ENCODE assay signal across 15 cellular contexts in the genomic region with DNA sequence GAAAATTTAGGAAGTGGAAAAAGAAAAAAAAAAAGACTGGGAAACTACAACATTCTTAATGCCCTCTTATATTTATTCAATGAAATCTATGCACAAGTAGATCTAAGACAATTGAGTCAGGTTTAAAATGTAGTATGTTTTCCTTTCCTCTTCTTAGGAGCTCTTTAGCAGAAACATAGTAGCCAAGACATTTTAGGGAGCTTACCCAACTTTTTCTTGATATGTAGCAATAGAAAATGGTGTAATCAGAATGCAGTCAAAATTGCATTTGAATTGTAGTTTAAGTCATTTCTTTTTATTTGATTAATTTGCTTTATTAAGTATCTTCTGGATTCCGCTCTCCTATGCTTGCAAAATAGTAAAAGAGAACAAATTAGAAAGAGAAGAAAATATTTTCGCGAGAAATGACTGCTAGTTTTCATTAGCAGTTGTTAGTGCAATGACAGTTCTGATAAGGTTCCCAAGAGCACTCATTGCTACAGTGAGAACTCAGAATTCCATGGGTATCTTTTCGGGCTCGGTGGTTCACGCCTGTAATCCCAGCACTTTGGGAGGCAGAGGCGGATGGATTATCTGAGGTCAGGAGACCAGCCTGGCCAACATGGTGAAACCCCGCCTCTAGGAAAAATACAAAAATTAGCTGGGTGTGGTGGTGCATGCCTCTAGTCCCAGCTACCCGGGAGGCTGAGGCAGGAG. TPM values are rescaled to one million over a fixed set of nuclear protein-coding genes. Genes with fewer than 3 reads are reported as not detected.
A peak's percentile ranks its signal among the peaks of the same experiment; 100 is the strongest.
DNase-seq lines count a peak whose midpoint lies in the region; ATAC-seq and TF ChIP-seq lines count a peak whose summit lies in the region.
"Had no signal": no experiment of that assay in that cellular context is flagged by ENCODE, and none has a peak within 500 bp of the region (broad histone marks: within the 10 kb centered on the region; RNA-seq: fewer than 3 reads in every experiment).

No MANE protein-coding gene starts in this region.

- H3K36me3 Mint-ChIP-seq in CD8-positive, alpha-beta memory T cell: peaks cover 0 to 4% (median 0%) of the 10 kb centered on the region in 3 donors
- H3K36me3 Mint-ChIP-seq in activated CD8-positive, alpha-beta T cell treated with anti-CD3 and anti-CD28 coated beads, Interleukin-2, amount 10 ng/mL, durations not matched to agents 7 days and 5 days (ENCODE audit: low read depth): peaks cover 30% of the 10 kb centered on the region
- H3K36me3 Mint-ChIP-seq in Caco-2 (ENCODE audit: insufficient read depth, unreplicated experiment): no peaks in the 10 kb centered on the region

- CTCF ChIA-PET in CD8-positive, alpha-beta memory T cell (lab: Charles Lee): interaction anchor here (1.9 kb wide), 1 partner anchor 53 kb away, joined by 4 read pairs; a partner anchor contains a TSS
- CTCF ChIA-PET in activated CD8-positive, alpha-beta T cell treated with anti-CD3 and anti-CD28 coated beads, Interleukin-2, amount 10 ng/mL, durations not matched to agents 7 days and 5 days (lab: Charles Lee): interaction anchor here (0.7 to 1.0 kb wide), 3 partner anchors 20 to 143 kb away, joined by 3 read pairs; no protein-coding TSS in a partner anchor
- CTCF ChIA-PET in Caco-2 (lab: Charles Lee): no interaction called here

- ATAC-seq in activated CD8-positive, alpha-beta T cell treated with anti-CD3 and anti-CD28 coated beads, Interleukin-2, amount 10 ng/mL, durations not matched to agents 7 days and 5 days: no peak
- peak; percentile 25 to 45 for ATAC-seq in right cardiac atrium
- ATAC-seq in HG03571 (IDR thresholded peaks at IDR 0.05; ENCODE audit: unreplicated experiment): no peak

- intact Hi-C loops in right cardiac atrium (cut with DNase I) (no loop called here), Caco-2 (cut with micrococcal nuclease; ENCODE audit: unreplicated experiment) (no loop called here)

- H3K27me3 Mint-ChIP-seq in CD8-positive, alpha-beta memory T cell: no peaks in the 10 kb centered on the region
- H3K27me3 Mint-ChIP-seq in activated CD8-positive, alpha-beta T cell treated with anti-CD3 and anti-CD28 coated beads, Interleukin-2, amount 10 ng/mL, durations not matched to agents 7 days and 5 days (ENCODE audit: low read depth): no peaks in the 10 kb centered on the region
- H3K27me3 Mint-ChIP-seq in Caco-2 (ENCODE audit: insufficient read depth, unreplicated experiment): no peaks in the 10 kb centered on the region

- H3K4me1 Mint-ChIP-seq in CD8-positive, alpha-beta memory T cell: peaks cover 75 to 88% (median 84%) of the 10 kb centered on the region in 3 donors
- peaks cover 83% of the 10 kb centered on the region for H3K4me1 Mint-ChIP-seq in activated CD8-positive, alpha-beta T cell treated with anti-CD3 and anti-CD28 coated beads, Interleukin-2, amount 10 ng/mL, durations not matched to agents 7 days and 5 days (ENCODE audit: low read depth)
- peaks cover 34% of the 10 kb centered on the region for H3K4me1 Mint-ChIP-seq in Caco-2 (ENCODE audit: low read depth, unreplicated experiment)

- H3K27me3 ChIP-seq in CD8-positive, alpha-beta memory T cell (ENCODE audit: insufficient read depth, low read length, poor library complexity, severe bottlenecking): no peaks in the 10 kb centered on the region
- H3K27me3 ChIP-seq in right cardiac atrium (ENCODE audit: control insufficient read depth, insufficient read depth): no peaks in the 10 kb centered on the region
- H3K27me3 ChIP-seq in Caco-2 (replicated peaks; ENCODE audit: control insufficient read depth, insufficient read depth, low read length): no peaks in the 10 kb centered on the region

- DNase-seq in SKM-1 treated with dmso at 0.1 percent for 144 hours (lab: John Stamatoyannopoulos, UW; ENCODE audit: unreplicated experiment) (peak; percentile 12), SKM-1 (lab: John Stamatoyannopoulos, UW; ENCODE audit: unreplicated experiment) (no peak), right cardiac atrium (no peak), Caco-2 (no peak), kidney glomerular epithelial cell (lab: John Stamatoyannopoulos, UW) (no peak)
- no peak for DNase-seq in CD8-positive, alpha-beta memory T cell
- DNase-seq in activated CD8-positive, alpha-beta T cell treated with anti-CD3 and anti-CD28 coated beads, Interleukin-2, amount 10 ng/mL, durations not matched to agents 7 days and 5 days: no peak
- DNase-seq: aorta, GOT3, Karpas-422, NCI-H2029 treated with DMSO at 0.1 percent for 48 hours had no signal

- peaks cover 55% of the 10 kb centered on the region for H3K4me1 ChIP-seq in CD8-positive, alpha-beta memory T cell (ENCODE audit: insufficient read depth, low read length)
- H3K4me1 ChIP-seq in right cardiac atrium (ENCODE audit: control insufficient read depth, insufficient read depth, low read length): peaks cover 21% of the 10 kb centered on the region
- peaks cover 21% of the 10 kb centered on the region for H3K4me1 ChIP-seq in Caco-2

- no peaks in the 10 kb centered on the region for H3K9me3 Mint-ChIP-seq in CD8-positive, alpha-beta memory T cell
- no peaks in the 10 kb centered on the region for H3K9me3 Mint-ChIP-seq in activated CD8-positive, alpha-beta T cell treated with anti-CD3 and anti-CD28 coated beads, Interleukin-2, amount 10 ng/mL, durations not matched to agents 7 days and 5 days (ENCODE audit: insufficient read depth)
- H3K9me3 Mint-ChIP-seq in Caco-2 (ENCODE audit: unreplicated experiment): no peaks in the 10 kb centered on the region

- no peaks in the 10 kb centered on the region for H3K9me3 ChIP-seq in CD8-positive, alpha-beta memory T cell (ENCODE audit: low read length)
- H3K9me3 ChIP-seq in right cardiac atrium (ENCODE audit: control insufficient read depth, low read length): no peaks in the 10 kb centered on the region
- H3K9me3 ChIP-seq in Caco-2: no peaks in the 10 kb centered on the region

- no peak for TF ChIP-seq CTCF in Caco-2 (IDR thresholded peaks at IDR 0.05; ENCODE audit: insufficient read depth in 1 of 2, low read depth in 1 of 2, low read length in 1 of 2, severe bottlenecking in 1 of 2, unreplicated experiment in 1 of 2)

- no TSS peak for BruUV-seq in Caco-2 (replicated peaks; lab: Mats Ljungman, UMichigan)

- 51% methylated on average over 9 of the region's 9 CpGs for WGBS in right cardiac atrium

- no peaks in the 10 kb centered on the region for H3K36me3 ChIP-seq in CD8-positive, alpha-beta memory T cell (ENCODE audit: insufficient read depth, low read length)
- H3K36me3 ChIP-seq in Caco-2 (ENCODE audit: control insufficient read depth, insufficient read depth, low read length): no peaks in the 10 kb centered on the region

- peak overlapping the region in 7 of 8 donors; percentile 58 to 92 (median 73) for H3K27ac Mint-ChIP-seq in CD8-positive, alpha-beta memory T cell
- H3K27ac Mint-ChIP-seq in activated CD8-positive, alpha-beta T cell treated with anti-CD3 and anti-CD28 coated beads, Interleukin-2, amount 10 ng/mL, durations not matched to agents 7 days and 5 days: peak overlapping the region; percentile 80
- no peak overlapping the region for H3K27ac Mint-ChIP-seq in Caco-2 (ENCODE audit: unreplicated experiment)

- no peak overlapping the region for H3K4me3 ChIP-seq in CD8-positive, alpha-beta memory T cell (ENCODE audit: low read length)
- H3K4me3 ChIP-seq in right cardiac atrium (ENCODE audit: low read length) (no peak overlapping the region), Caco-2 (ENCODE audit: low read depth, low read length) (no peak overlapping the region)
- H3K4me3 ChIP-seq: coronary artery, skin epidermis had no signal

- peak overlapping the region in 1 of 7 donors; percentile 30 for H3K4me3 Mint-ChIP-seq in CD8-positive, alpha-beta memory T cell
- H3K4me3 Mint-ChIP-seq in activated CD8-positive, alpha-beta T cell treated with anti-CD3 and anti-CD28 coated beads, Interleukin-2, amount 10 ng/mL, durations not matched to agents 7 days and 5 days: no peak overlapping the region
- H3K4me3 Mint-ChIP-seq in Caco-2 (ENCODE audit: unreplicated experiment): no peak overlapping the region

- POLR2A ChIA-PET in CD8-positive, alpha-beta memory T cell (lab: Charles Lee): interaction anchor here (0.8 kb wide), 1 partner anchor 141 kb away, joined by 5 read pairs; no protein-coding TSS in a partner anchor
- POLR2A ChIA-PET in activated CD8-positive, alpha-beta T cell treated with anti-CD3 and anti-CD28 coated beads, Interleukin-2, amount 10 ng/mL, durations not matched to agents 7 days and 5 days (lab: Charles Lee): interaction anchor here (2.2 kb wide), 1 partner anchor 49 kb away, joined by 10 read pairs; no protein-coding TSS in a partner anchor
- POLR2A ChIA-PET in Caco-2 (lab: Charles Lee): no interaction called here

- H3K27ac ChIP-seq in CD8-positive, alpha-beta memory T cell (ENCODE audit: low read depth, low read length): no peak overlapping the region
- H3K27ac ChIP-seq in right cardiac atrium (ENCODE audit: low read length): no peak overlapping the region
- H3K27ac ChIP-seq: coronary artery, VCaP had no signal

RNA-seq across cellular contexts. Expression of a gene that starts 52.2 kb away (rescaled TPM):
- 10 to 100 TPM; 25.0 to 25.5 TPM for total RNA-seq in CD8-positive, alpha-beta memory T cell
- 12.0 TPM for polyA plus RNA-seq in CD8-positive, alpha-beta memory T cell
- total RNA-seq in activated CD8-positive, alpha-beta T cell treated with anti-CD3 and anti-CD28 coated beads, Interleukin-2, amount 10 ng/mL, durations not matched to agents 7 days and 5 days: 10 to 100 TPM; 33.0 to 33.2 TPM
- 10 to 100 TPM in 1 of 4 donors, 1 to 10 TPM in 3; 6.8 to 10.1 (median 9.4) TPM for total RNA-seq in right cardiac atrium
- polyA plus RNA-seq in right cardiac atrium: 4.1 TPM
- total RNA-seq in Caco-2 (2022): 17.0 and 18.3 TPM in 2 replicates

Comparison
In these comparisons a context has a peak if more than half of its experiments do, and no peak if none do; other contexts are left out.
1. ATAC-seq: peak in right cardiac atrium (2 of 2); none in activated CD8-positive, alpha-beta T cell treated with anti-CD3 and anti-CD28 coated beads, Interleukin-2, amount 10 ng/mL, durations not matched to agents 7 days and 5 days (single experiment) and HG03571 (single experiment).